Comparison of ENCODE assay signal across 8 cellular contexts in the genomic region with DNA sequence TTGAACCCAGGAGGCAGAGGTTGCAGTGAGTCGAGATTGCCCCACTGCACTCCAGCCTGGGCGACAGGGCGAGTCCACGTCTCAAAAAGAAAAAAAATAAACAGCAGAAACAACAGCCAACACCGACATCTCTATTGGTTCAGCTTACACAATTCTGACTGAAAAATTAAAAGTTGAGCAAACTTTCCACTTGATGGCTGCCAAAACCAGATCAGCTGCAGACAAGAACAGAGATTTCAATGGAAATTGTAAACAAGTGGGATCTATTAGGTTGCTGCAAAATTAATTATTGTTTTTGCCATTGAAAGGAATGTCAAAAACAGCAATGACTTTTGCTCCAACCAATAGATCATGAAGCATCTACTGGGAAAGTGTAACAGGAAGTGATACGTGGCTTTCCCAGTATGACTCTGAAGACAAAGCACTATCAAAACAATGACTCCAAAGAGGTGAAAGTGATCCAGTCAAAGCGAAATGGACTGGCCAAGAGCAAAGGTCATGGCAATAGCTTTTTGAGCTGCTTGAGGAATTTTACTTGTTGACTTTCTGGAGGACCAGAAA. TPM values are rescaled to one million over a fixed set of nuclear protein-coding genes. Genes with fewer than 3 reads are reported as not detected.
A peak's percentile ranks its signal among the peaks of the same experiment; 100 is the strongest.
DNase-seq lines count a peak whose midpoint lies in the region; ATAC-seq lines count a peak whose summit lies in the region.
"Had no signal": no experiment of that assay in that cellular context is flagged by ENCODE, and none has a peak within 500 bp of the region (broad histone marks: within the 10 kb centered on the region; RNA-seq: fewer than 3 reads in every experiment).

No MANE protein-coding gene starts in this region.

- no peaks in the 10 kb centered on the region for H3K9me3 Mint-ChIP-seq in activated T-helper 1 cell treated with anti-CD3 and anti-CD28 coated beads, Interleukin-12 subunit alpha, Interleukin-12 subunit beta, Interleukin-2, Interleukin-4 antibody, amounts not matched to agents 30 ng/mL and 10 ng/mL and 1 ng/mL, durations not matched to agents 14 hours and 24 hours and 36 hours

- H3K36me3 ChIP-seq in mesenchymal stem cell (ENCODE audit: control insufficient read depth in 1 of 2, insufficient read depth in 2 of 2, low read depth in 1 of 2, low read length in 2 of 2), result peaks cover 3 to 6% of the 10 kb centered on the region in 2 experiments

- ATAC-seq in GM18868 (IDR thresholded peaks at IDR 0.05; ENCODE audit: unreplicated experiment), result peak; percentile 47
- ATAC-seq: foreskin keratinocyte had no signal

- DNase-seq in activated T-helper 1 cell treated with anti-CD3 and anti-CD28 coated beads, Interleukin-12 subunit alpha, Interleukin-12 subunit beta, Interleukin-2, Interleukin-4 antibody, amounts not matched to agents 30 ng/mL and 10 ng/mL and 1 ng/mL, durations not matched to agents 14 hours and 24 hours and 36 hours (ENCODE audit: low spot score), result peak; percentile 0
- peak; percentile 5 for DNase-seq in mesenchymal stem cell
- DNase-seq in LoVo (ENCODE audit: low spot score), result no peak
- DNase-seq in NOMO-1 (lab: John Stamatoyannopoulos, UW; ENCODE audit: unreplicated experiment in 2 of 2), result no peak
- DNase-seq in NCI-H146 treated with DMSO at 0.1 percent for 48 hours (lab: John Stamatoyannopoulos, UW; ENCODE audit: unreplicated experiment), result no peak

- H3K27ac Mint-ChIP-seq in activated T-helper 1 cell treated with anti-CD3 and anti-CD28 coated beads, Interleukin-12 subunit alpha, Interleukin-12 subunit beta, Interleukin-2, Interleukin-4 antibody, amounts not matched to agents 30 ng/mL and 10 ng/mL and 1 ng/mL, durations not matched to agents 14 hours and 24 hours and 36 hours, result no peak overlapping the region

- H3K4me2 ChIP-seq in mesenchymal stem cell (ENCODE audit: low read length, poor library complexity, severe bottlenecking), result no peak overlapping the region
- H3K4me2 ChIP-seq: KMS-11 had no signal

- H3K36me3 Mint-ChIP-seq in activated T-helper 1 cell treated with anti-CD3 and anti-CD28 coated beads, Interleukin-12 subunit alpha, Interleukin-12 subunit beta, Interleukin-2, Interleukin-4 antibody, amounts not matched to agents 30 ng/mL and 10 ng/mL and 1 ng/mL, durations not matched to agents 14 hours and 24 hours and 36 hours (ENCODE audit: low read depth), result peaks cover 10% of the 10 kb centered on the region

- H3K4me3 ChIP-seq in mesenchymal stem cell (ENCODE audit: insufficient read depth in 1 of 2, low read depth in 1 of 2, low read length in 2 of 2), result no peak overlapping the region

- no peak overlapping the region for H3K18ac ChIP-seq in mesenchymal stem cell (ENCODE audit: low read depth in 1 of 2, low read length in 2 of 2)

- H4K8ac ChIP-seq in mesenchymal stem cell (ENCODE audit: low read length), result no peak overlapping the region

- H4K91ac ChIP-seq in mesenchymal stem cell (ENCODE audit: low read length), result no peak overlapping the region

- WGBS in mesenchymal stem cell, result 88% methylated on average over 4 of the region's 7 CpGs

- no peak overlapping the region for H3K14ac ChIP-seq in mesenchymal stem cell (ENCODE audit: low read length in 2 of 2)

- no peaks in the 10 kb centered on the region for H3K9me3 ChIP-seq in mesenchymal stem cell (ENCODE audit: control insufficient read depth, low read length)

- H3K23ac ChIP-seq in mesenchymal stem cell (ENCODE audit: low read length in 2 of 2), result no peak overlapping the region

- H3K4me1 Mint-ChIP-seq in activated T-helper 1 cell treated with anti-CD3 and anti-CD28 coated beads, Interleukin-12 subunit alpha, Interleukin-12 subunit beta, Interleukin-2, Interleukin-4 antibody, amounts not matched to agents 30 ng/mL and 10 ng/mL and 1 ng/mL, durations not matched to agents 14 hours and 24 hours and 36 hours (ENCODE audit: low read depth), result peaks cover 10% of the 10 kb centered on the region

- H3K4me1 ChIP-seq in mesenchymal stem cell (ENCODE audit: control insufficient read depth, insufficient read depth, low read depth, low read length), result no peaks in the 10 kb centered on the region
- H3K4me1 ChIP-seq: foreskin keratinocyte had no signal

- no peak overlapping the region for H2BK15ac ChIP-seq in mesenchymal stem cell (ENCODE audit: low read depth, poor library complexity, severe bottlenecking)

- no peaks in the 10 kb centered on the region for H3K27me3 ChIP-seq in mesenchymal stem cell (ENCODE audit: control insufficient read depth in 1 of 2, insufficient read depth in 1 of 2, low read length in 2 of 2)
- H3K27me3 ChIP-seq: foreskin keratinocyte had no signal

- peak overlapping the region; percentile 51 for H3K9ac ChIP-seq in mesenchymal stem cell (ENCODE audit: low read length)
- H3K9ac ChIP-seq: KMS-11 had no signal

- no peak overlapping the region for H2AK5ac ChIP-seq in mesenchymal stem cell (ENCODE audit: low read length, severe bottlenecking)

- H3K4me3 Mint-ChIP-seq in activated T-helper 1 cell treated with anti-CD3 and anti-CD28 coated beads, Interleukin-12 subunit alpha, Interleukin-12 subunit beta, Interleukin-2, Interleukin-4 antibody, amounts not matched to agents 30 ng/mL and 10 ng/mL and 1 ng/mL, durations not matched to agents 14 hours and 24 hours and 36 hours, result no peak overlapping the region

- H3K27me3 Mint-ChIP-seq in activated T-helper 1 cell treated with anti-CD3 and anti-CD28 coated beads, Interleukin-12 subunit alpha, Interleukin-12 subunit beta, Interleukin-2, Interleukin-4 antibody, amounts not matched to agents 30 ng/mL and 10 ng/mL and 1 ng/mL, durations not matched to agents 14 hours and 24 hours and 36 hours (ENCODE audit: insufficient read depth), result no peaks in the 10 kb centered on the region

- intact Hi-C loops in activated T-helper 1 cell treated with anti-CD3 and anti-CD28 coated beads, Interleukin-12 subunit alpha, Interleukin-12 subunit beta, Interleukin-2, Interleukin-4 antibody, amounts not matched to agents 30 ng/mL and 10 ng/mL and 1 ng/mL, durations not matched to agents 14 hours and 24 hours and 36 hours (cut with micrococcal nuclease), result loop anchor here (1.0 to 2.0 kb wide), 2 partner anchors 35 to 70 kb away; a partner anchor contains a TSS

- H3K27ac ChIP-seq in mesenchymal stem cell (ENCODE audit: low read length, poor library complexity, severe bottlenecking), result no peak overlapping the region
- H3K27ac ChIP-seq: foreskin keratinocyte, KMS-11 had no signal

- no peaks in the 10 kb centered on the region for H3K79me1 ChIP-seq in mesenchymal stem cell (replicated peaks; ENCODE audit: low read length, poor library complexity, severe bottlenecking)

- H3K4ac ChIP-seq in mesenchymal stem cell (ENCODE audit: low read depth in 1 of 2, low read length in 2 of 2), result no peak overlapping the region

- H2BK5ac ChIP-seq in mesenchymal stem cell (ENCODE audit: low read depth, low read length, poor library complexity, severe bottlenecking), result no peak overlapping the region

- H2BK12ac ChIP-seq in mesenchymal stem cell (ENCODE audit: low read length in 2 of 2), result no peak overlapping the region

- H2AFZ ChIP-seq in mesenchymal stem cell (ENCODE audit: low read depth, low read length), result no peak overlapping the region

- H2BK120ac ChIP-seq in mesenchymal stem cell (ENCODE audit: low read depth, low read length), result no peak overlapping the region

RNA-seq across cellular contexts. Expression of a gene that starts 26.3 kb away (rescaled TPM):
- total RNA-seq in activated T-helper 1 cell treated with anti-CD3 and anti-CD28 coated beads, Interleukin-12 subunit alpha, Interleukin-12 subunit beta, Interleukin-2, Interleukin-4 antibody, amounts not matched to agents 30 ng/mL and 10 ng/mL and 1 ng/mL, durations not matched to agents 14 hours and 24 hours and 36 hours, result 11.0 and 13.0 TPM in 2 replicates
- polyA plus RNA-seq in mesenchymal stem cell (2013, experiment 1 of 2), result 17.5 TPM
- polyA plus RNA-seq in mesenchymal stem cell (2013, experiment 2 of 2), result 16.8 TPM

RNA-seq across cellular contexts. Expression of a gene that starts 35.0 kb away (rescaled TPM):
- total RNA-seq in activated T-helper 1 cell treated with anti-CD3 and anti-CD28 coated beads, Interleukin-12 subunit alpha, Interleukin-12 subunit beta, Interleukin-2, Interleukin-4 antibody, amounts not matched to agents 30 ng/mL and 10 ng/mL and 1 ng/mL, durations not matched to agents 14 hours and 24 hours and 36 hours, result 1,853 and 1,912 TPM in 2 replicates
- polyA plus RNA-seq in mesenchymal stem cell (2013, experiment 1 of 2), result 6,089 TPM
- 6,065 TPM for polyA plus RNA-seq in mesenchymal stem cell (2013, experiment 2 of 2)

RNA-seq across cellular contexts. Expression of a gene that starts 45.1 kb away (rescaled TPM):
- 28.8 and 29.7 TPM in 2 replicates for total RNA-seq in activated T-helper 1 cell treated with anti-CD3 and anti-CD28 coated beads, Interleukin-12 subunit alpha, Interleukin-12 subunit beta, Interleukin-2, Interleukin-4 antibody, amounts not matched to agents 30 ng/mL and 10 ng/mL and 1 ng/mL, durations not matched to agents 14 hours and 24 hours and 36 hours
- 20.2 TPM for polyA plus RNA-seq in mesenchymal stem cell (2013, experiment 1 of 2)
- 21.3 TPM for polyA plus RNA-seq in mesenchymal stem cell (2013, experiment 2 of 2)

RNA-seq across cellular contexts. Expression of a gene that starts 45.2 kb away (rescaled TPM):
- 71.2 and 72.8 TPM in 2 replicates for total RNA-seq in activated T-helper 1 cell treated with anti-CD3 and anti-CD28 coated beads, Interleukin-12 subunit alpha, Interleukin-12 subunit beta, Interleukin-2, Interleukin-4 antibody, amounts not matched to agents 30 ng/mL and 10 ng/mL and 1 ng/mL, durations not matched to agents 14 hours and 24 hours and 36 hours
- 199 TPM for polyA plus RNA-seq in mesenchymal stem cell (2013, experiment 1 of 2)
- polyA plus RNA-seq in mesenchymal stem cell (2013, experiment 2 of 2), result 206 TPM

Comparison
In these comparisons a context has a peak if more than half of its experiments do, and no peak if none do; other contexts are left out.
1. DNase-seq: peak in activated T-helper 1 cell treated with anti-CD3 and anti-CD28 coated beads, Interleukin-12 subunit alpha, Interleukin-12 subunit beta, Interleukin-2, Interleukin-4 antibody, amounts not matched to agents 30 ng/mL and 10 ng/mL and 1 ng/mL, durations not matched to agents 14 hours and 24 hours and 36 hours (single experiment) and mesenchymal stem cell (single experiment); none in LoVo (single experiment), NOMO-1 (0 of 2) and NCI-H146 treated with DMSO at 0.1 percent for 48 hours (single experiment).